17 cellular contexts compared by ENCODE assay signal in the genomic region with DNA sequence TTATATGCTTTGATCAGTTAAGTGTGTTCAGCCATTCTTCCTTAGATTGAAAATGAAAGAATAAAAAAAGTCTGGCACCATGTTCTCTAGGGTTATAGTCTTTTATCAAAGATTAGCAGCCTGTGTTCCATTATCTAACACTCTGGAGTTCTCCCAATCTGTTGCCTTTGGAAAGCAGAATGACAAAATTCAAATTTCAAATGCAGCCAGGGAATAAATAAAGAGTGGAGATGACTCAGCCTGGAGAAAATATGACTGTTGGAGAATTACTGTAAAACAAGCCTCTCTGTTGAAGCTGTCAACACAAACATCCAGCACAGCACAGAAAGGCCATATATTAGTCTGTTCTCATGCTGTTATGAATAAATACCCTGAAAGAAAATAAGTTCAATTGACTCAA.
A peak's percentile ranks its signal among the peaks of the same experiment; 100 is the strongest.
DNase-seq lines count a peak whose midpoint lies in the region; ATAC-seq and TF ChIP-seq lines count a peak whose summit lies in the region.
"Had no signal": no experiment of that assay in that cellular context is flagged by ENCODE, and none has a peak within 500 bp of the region (broad histone marks: within the 10 kb centered on the region; RNA-seq: fewer than 3 reads in every experiment).

No MANE protein-coding gene starts in this region.

- no peak for TF ChIP-seq CTCF in left ventricle myocardium inferior (IDR thresholded peaks at IDR 0.05; ENCODE audit: borderline replicate concordance)

- H3K9me3 ChIP-seq in left ventricle myocardium inferior (replicated peaks): no peaks in the 10 kb centered on the region
- H3K9me3 ChIP-seq: A549, BLaER1 had no signal

- H3K27me3 ChIP-seq in left ventricle myocardium inferior (ENCODE audit: low read depth): no peaks in the 10 kb centered on the region
- H3K27me3 ChIP-seq: BLaER1 had no signal

- H3K27ac ChIP-seq in left ventricle myocardium inferior (replicated peaks): no peak overlapping the region
- H3K27ac ChIP-seq: 22Rv1, A549, BLaER1 had no signal

- intact Hi-C loops in Right ventricle myocardium inferior (cut with DNase I) (no loop called here), left ventricle myocardium inferior (cut with micrococcal nuclease) (no loop called here)

- ATAC-seq in Right ventricle myocardium inferior: peak; percentile 42
- no peak for ATAC-seq in GM21515 (IDR thresholded peaks at IDR 0.05; ENCODE audit: unreplicated experiment)
- ATAC-seq: A549 had no signal

- no peak for DNase-seq in Right ventricle myocardium inferior (ENCODE audit: missing footprints)
- DNase-seq in left ventricle myocardium inferior: no peak
- peak; percentile 1 for DNase-seq in astrocyte of the hippocampus (ENCODE audit: low read depth, low spot score)
- DNase-seq in inferior parietal cortex (ENCODE audit: extremely low spot score): peak; percentile 41
- peak; percentile 42 for DNase-seq in superior temporal gyrus (ENCODE audit: extremely low spot score)
- DNase-seq in epidermal melanocyte (ENCODE audit: insufficient read length, low spot score): no peak
- no peak for DNase-seq in activated CD4-positive, alpha-beta T cell treated with anti-CD3 and anti-CD28 coated beads for 48 hours
- DNase-seq: AML-193; CD4-positive, alpha-beta memory T cell; DMS153; DMS79; GF-D8; H9 had no signal

- H3K4me1 ChIP-seq in left ventricle myocardium inferior: peaks cover 5% of the 10 kb centered on the region
- H3K4me1 ChIP-seq: A549, BLaER1 had no signal

- no peaks in the 10 kb centered on the region for H3K36me3 ChIP-seq in left ventricle myocardium inferior
- H3K36me3 ChIP-seq: BLaER1 had no signal

- H3K4me3 ChIP-seq in left ventricle myocardium inferior: no peak overlapping the region
- H3K4me3 ChIP-seq: A549, BLaER1 had no signal

Comparison
In these comparisons a context has a peak if more than half of its experiments do, and no peak if none do; other contexts are left out.
1. DNase-seq: peak in astrocyte of the hippocampus (single experiment), inferior parietal cortex (single experiment) and superior temporal gyrus (single experiment); none in Right ventricle myocardium inferior (single experiment), left ventricle myocardium inferior (single experiment), epidermal melanocyte (single experiment) and activated CD4-positive, alpha-beta T cell treated with anti-CD3 and anti-CD28 coated beads for 48 hours (single experiment).